Comparison of ENCODE assay signal across 13 cellular contexts in genomic region chr7:73537051-73537450, GRCh38. TPM values are rescaled to one million over a fixed set of nuclear protein-coding genes. Genes with fewer than 3 reads are reported as not detected.
DNase-seq lines count a peak whose midpoint lies in the region; ATAC-seq and TF ChIP-seq lines count a peak whose summit lies in the region.
"Had no signal": no experiment of that assay in that cellular context is flagged by ENCODE, and none has a peak within 500 bp of the region (broad histone marks: within the 10 kb centered on the region; RNA-seq: fewer than 3 reads in every experiment).

No MANE protein-coding gene starts in this region.

- H3K27me3 Mint-ChIP-seq in activated naive CD4-positive, alpha-beta T cell treated with anti-CD3 and anti-CD28 coated beads, Interleukin-2, amount 10 ng/mL, durations not matched to agents 7 days and 5 days, result no peaks in the 10 kb centered on the region
- no peaks in the 10 kb centered on the region for H3K27me3 Mint-ChIP-seq in activated naive CD4-positive, alpha-beta T cell treated with anti-CD3 and anti-CD28 coated beads for 36 hours (ENCODE audit: low read depth)
- no peaks in the 10 kb centered on the region for H3K27me3 Mint-ChIP-seq in chondrocyte (ENCODE audit: low read depth)
- H3K27me3 Mint-ChIP-seq in neural crest cell (ENCODE audit: low read depth), result no peaks in the 10 kb centered on the region
- no peaks in the 10 kb centered on the region for H3K27me3 Mint-ChIP-seq in type B pancreatic cell
- no peaks in the 10 kb centered on the region for H3K27me3 Mint-ChIP-seq in activated T-helper 17 cell treated with anti-CD3 and anti-CD28 coated beads, Interleukin-2, amount 50 U/mL, for 72 hours

- DNase-seq in activated naive CD4-positive, alpha-beta T cell treated with anti-CD3 and anti-CD28 coated beads, Interleukin-2, amount 10 ng/mL, durations not matched to agents 7 days and 5 days, result no peak
- no peak for DNase-seq in activated naive CD4-positive, alpha-beta T cell treated with anti-CD3 and anti-CD28 coated beads for 36 hours
- DNase-seq in chondrocyte (ENCODE audit: low spot score) (peak; percentile 79), neural crest cell (ENCODE audit: low read depth, low spot score) (no peak), type B pancreatic cell (ENCODE audit: extremely low spot score, unreplicated experiment) (no peak), brain microvascular endothelial cell (no peak), dermis blood vessel endothelial cell (no peak)
- DNase-seq: 8988T, AML-193, DMS53, GF-D8 had no signal

- no peak overlapping the region for H3K4me3 ChIP-seq in brain microvascular endothelial cell (ENCODE audit: low read depth, low read length)
- H3K4me3 ChIP-seq: BLaER1 had no signal

- H3K4me3 Mint-ChIP-seq in activated naive CD4-positive, alpha-beta T cell treated with anti-CD3 and anti-CD28 coated beads, Interleukin-2, amount 10 ng/mL, durations not matched to agents 7 days and 5 days, result no peak overlapping the region
- no peak overlapping the region for H3K4me3 Mint-ChIP-seq in activated naive CD4-positive, alpha-beta T cell treated with anti-CD3 and anti-CD28 coated beads for 36 hours
- H3K4me3 Mint-ChIP-seq in chondrocyte (ENCODE audit: unreplicated experiment) (no peak overlapping the region), neural crest cell (no peak overlapping the region), type B pancreatic cell (no peak overlapping the region)
- H3K4me3 Mint-ChIP-seq in activated T-helper 17 cell treated with anti-CD3 and anti-CD28 coated beads, Interleukin-2, amount 50 U/mL, for 72 hours, result no peak overlapping the region

- H3K27ac Mint-ChIP-seq in activated naive CD4-positive, alpha-beta T cell treated with anti-CD3 and anti-CD28 coated beads, Interleukin-2, amount 10 ng/mL, durations not matched to agents 7 days and 5 days, result peak overlapping the region; percentile 26
- H3K27ac Mint-ChIP-seq in activated naive CD4-positive, alpha-beta T cell treated with anti-CD3 and anti-CD28 coated beads for 36 hours, result no peak overlapping the region
- H3K27ac Mint-ChIP-seq in chondrocyte (ENCODE audit: unreplicated experiment) (no peak overlapping the region), neural crest cell (ENCODE audit: unreplicated experiment) (peak overlapping the region; percentile 94), type B pancreatic cell (peak overlapping the region; percentile 50)
- H3K27ac Mint-ChIP-seq in activated T-helper 17 cell treated with anti-CD3 and anti-CD28 coated beads, Interleukin-2, amount 50 U/mL, for 72 hours, result no peak overlapping the region

- CTCF ChIA-PET in activated naive CD4-positive, alpha-beta T cell treated with anti-CD3 and anti-CD28 coated beads, Interleukin-2, amount 10 ng/mL, durations not matched to agents 7 days and 5 days (lab: Charles Lee), result interaction anchor here (0.6 kb wide), 1 partner anchor 17 kb away, joined by 3 read pairs; no protein-coding TSS in a partner anchor
- CTCF ChIA-PET in activated naive CD4-positive, alpha-beta T cell treated with anti-CD3 and anti-CD28 coated beads for 36 hours (lab: Charles Lee), result no interaction called here

- in situ Hi-C loops in brain microvascular endothelial cell (cut with HindIII; ENCODE audit: low pct_ligation_motif_present, low sequenced_read_pairs), result no loop called here

- peaks cover 50% of the 10 kb centered on the region for H3K36me3 ChIP-seq in brain microvascular endothelial cell (replicated peaks)

- ATAC-seq in activated T-helper 17 cell treated with anti-CD3 and anti-CD28 coated beads, Interleukin-2, amount 50 U/mL, for 72 hours (replicated peaks), result no peak

- no peaks in the 10 kb centered on the region for H3K27me3 ChIP-seq in brain microvascular endothelial cell (replicated peaks)
- H3K27me3 ChIP-seq: BLaER1 had no signal

- no peaks in the 10 kb centered on the region for H3K4me1 Mint-ChIP-seq in activated naive CD4-positive, alpha-beta T cell treated with anti-CD3 and anti-CD28 coated beads, Interleukin-2, amount 10 ng/mL, durations not matched to agents 7 days and 5 days
- H3K4me1 Mint-ChIP-seq in activated naive CD4-positive, alpha-beta T cell treated with anti-CD3 and anti-CD28 coated beads for 36 hours (ENCODE audit: low read depth), result no peaks in the 10 kb centered on the region
- H3K4me1 Mint-ChIP-seq in chondrocyte (ENCODE audit: low read depth) (peaks cover 12% of the 10 kb centered on the region), neural crest cell (no peaks in the 10 kb centered on the region), type B pancreatic cell (ENCODE audit: unreplicated experiment) (no peaks in the 10 kb centered on the region)
- no peaks in the 10 kb centered on the region for H3K4me1 Mint-ChIP-seq in activated T-helper 17 cell treated with anti-CD3 and anti-CD28 coated beads, Interleukin-2, amount 50 U/mL, for 72 hours

- TF ChIP-seq CTCF in chondrocyte (IDR thresholded peaks at IDR 0.05) (no peak), neural crest cell (conservative IDR thresholded peaks at IDR 0.05) (no peak), type B pancreatic cell (conservative IDR thresholded peaks at IDR 0.05) (no peak), brain microvascular endothelial cell (IDR thresholded peaks at IDR 0.05; ENCODE audit: low read depth, low read length, missing control alignments) (no peak)

- H3K27ac ChIP-seq in brain microvascular endothelial cell, result no peak overlapping the region
- H3K27ac ChIP-seq: BLaER1 had no signal

- H3K9me3 Mint-ChIP-seq in activated naive CD4-positive, alpha-beta T cell treated with anti-CD3 and anti-CD28 coated beads, Interleukin-2, amount 10 ng/mL, durations not matched to agents 7 days and 5 days, result no peaks in the 10 kb centered on the region
- no peaks in the 10 kb centered on the region for H3K9me3 Mint-ChIP-seq in activated naive CD4-positive, alpha-beta T cell treated with anti-CD3 and anti-CD28 coated beads for 36 hours
- no peaks in the 10 kb centered on the region for H3K9me3 Mint-ChIP-seq in chondrocyte (ENCODE audit: low read depth)
- H3K9me3 Mint-ChIP-seq in neural crest cell, result no peaks in the 10 kb centered on the region
- H3K9me3 Mint-ChIP-seq in type B pancreatic cell, result no peaks in the 10 kb centered on the region
- H3K9me3 Mint-ChIP-seq in activated T-helper 17 cell treated with anti-CD3 and anti-CD28 coated beads, Interleukin-2, amount 50 U/mL, for 72 hours, result no peaks in the 10 kb centered on the region

- intact Hi-C loops in activated naive CD4-positive, alpha-beta T cell treated with anti-CD3 and anti-CD28 coated beads for 36 hours (cut with micrococcal nuclease), result no loop called here

- H3K36me3 Mint-ChIP-seq in activated naive CD4-positive, alpha-beta T cell treated with anti-CD3 and anti-CD28 coated beads, Interleukin-2, amount 10 ng/mL, durations not matched to agents 7 days and 5 days, result peaks cover 44% of the 10 kb centered on the region
- H3K36me3 Mint-ChIP-seq in activated naive CD4-positive, alpha-beta T cell treated with anti-CD3 and anti-CD28 coated beads for 36 hours (ENCODE audit: low read depth), result peaks cover 25% of the 10 kb centered on the region
- H3K36me3 Mint-ChIP-seq in chondrocyte (ENCODE audit: low read depth) (peaks cover 32% of the 10 kb centered on the region), neural crest cell (ENCODE audit: low read depth) (peaks cover 20% of the 10 kb centered on the region), type B pancreatic cell (peaks cover 22% of the 10 kb centered on the region)
- peaks cover 71% of the 10 kb centered on the region for H3K36me3 Mint-ChIP-seq in activated T-helper 17 cell treated with anti-CD3 and anti-CD28 coated beads, Interleukin-2, amount 50 U/mL, for 72 hours (ENCODE audit: low read depth)

RNA-seq across cellular contexts. Expression of gene BAZ1B, which starts 15.0 kb away (rescaled TPM):
- 10 to 100 TPM; 67.6 to 69.9 TPM for total RNA-seq in activated naive CD4-positive, alpha-beta T cell treated with anti-CD3 and anti-CD28 coated beads for 36 hours
- total RNA-seq in chondrocyte, result 64.9 to 74.9 TPM (median 65.5 TPM) in 3 replicates
- total RNA-seq in neural crest cell, result 134 and 135 TPM in 2 replicates
- 68.0 and 86.8 TPM in 2 replicates for total RNA-seq in type B pancreatic cell (ENCODE audit: low replicate concordance)
- total RNA-seq in activated T-helper 17 cell treated with anti-CD3 and anti-CD28 coated beads, Interleukin-2, amount 50 U/mL, for 72 hours, result 100 to 1,000 TPM in 1 of 2 donors, 10 to 100 TPM in 1; 59.7 to 102 TPM
- 55.1 and 72.5 TPM in 2 replicates for total RNA-seq in dermis blood vessel endothelial cell

RNA-seq across cellular contexts. Expression of gene BCL7B, which starts 20.4 kb away (rescaled TPM):
- total RNA-seq in activated naive CD4-positive, alpha-beta T cell treated with anti-CD3 and anti-CD28 coated beads for 36 hours, result 10 to 100 TPM; 38.5 to 44.1 TPM
- 35.7 to 40.2 TPM (median 39.7 TPM) in 3 replicates for total RNA-seq in chondrocyte
- 49.9 and 51.6 TPM in 2 replicates for total RNA-seq in neural crest cell
- 32.8 and 37.7 TPM in 2 replicates for total RNA-seq in type B pancreatic cell (ENCODE audit: low replicate concordance)
- 10 to 100 TPM; 52.4 to 76.7 TPM for total RNA-seq in activated T-helper 17 cell treated with anti-CD3 and anti-CD28 coated beads, Interleukin-2, amount 50 U/mL, for 72 hours
- 18.5 and 32.2 TPM in 2 replicates for total RNA-seq in dermis blood vessel endothelial cell

RNA-seq across cellular contexts. Expression of gene TBL2, which starts 41.3 kb away (rescaled TPM):
- 10 to 100 TPM; 21.5 to 23.6 TPM for total RNA-seq in activated naive CD4-positive, alpha-beta T cell treated with anti-CD3 and anti-CD28 coated beads for 36 hours
- 45.2 to 56.1 TPM (median 50.4 TPM) in 3 replicates for total RNA-seq in chondrocyte
- total RNA-seq in neural crest cell, result 42.8 and 45.6 TPM in 2 replicates
- 45.9 and 55.8 TPM in 2 replicates for total RNA-seq in type B pancreatic cell (ENCODE audit: low replicate concordance)
- total RNA-seq in activated T-helper 17 cell treated with anti-CD3 and anti-CD28 coated beads, Interleukin-2, amount 50 U/mL, for 72 hours, result 10 to 100 TPM; 34.7 to 43.5 TPM
- 55.0 and 68.1 TPM in 2 replicates for total RNA-seq in dermis blood vessel endothelial cell

Comparison
In these comparisons a context has a peak if more than half of its experiments do, and no peak if none do; other contexts are left out.
1. H3K27ac Mint-ChIP-seq: peak in activated naive CD4-positive, alpha-beta T cell treated with anti-CD3 and anti-CD28 coated beads, Interleukin-2, amount 10 ng/mL, durations not matched to agents 7 days and 5 days (single experiment), neural crest cell (single experiment) and type B pancreatic cell (single experiment); none in activated naive CD4-positive, alpha-beta T cell treated with anti-CD3 and anti-CD28 coated beads for 36 hours (single experiment), chondrocyte (single experiment) and activated T-helper 17 cell treated with anti-CD3 and anti-CD28 coated beads, Interleukin-2, amount 50 U/mL, for 72 hours (single experiment).